Comparison of ENCODE assay signal across 1 cellular context in the genomic region with DNA sequence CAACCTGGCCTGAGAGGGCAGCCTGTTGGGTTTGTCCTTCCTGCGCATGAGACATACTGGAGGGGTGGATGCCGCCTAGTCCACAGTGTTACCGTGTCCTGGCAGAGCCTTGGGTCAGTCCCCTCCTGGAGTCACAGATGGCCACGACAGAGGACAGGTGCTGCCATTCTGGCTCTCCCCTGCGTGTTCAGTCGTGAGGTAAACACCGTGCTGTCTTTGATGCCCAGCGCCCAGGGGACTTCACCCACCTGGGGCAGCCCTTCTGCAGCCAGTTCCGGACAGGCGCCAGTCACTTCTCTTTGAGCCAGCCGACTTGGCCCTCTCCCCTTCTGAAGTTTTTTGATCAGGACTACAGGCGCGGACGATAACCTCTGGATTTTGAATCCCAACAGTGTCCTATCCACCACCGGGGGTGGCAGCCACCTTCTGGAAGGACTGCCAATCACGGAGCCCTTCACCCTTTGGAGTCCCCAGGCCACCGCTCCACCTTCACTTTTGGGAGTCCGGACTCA.
TF ChIP-seq lines count a peak whose summit lies in the region.

No MANE protein-coding gene starts in this region.

TF ChIP-seq in HepG2, 621 proteins besides CTCF, POLR2A, EP300 and RAD21 (continued from another document):
- no peak for TF ChIP-seq ARID4A (CRISPR knock-in tag; IDR thresholded peaks at IDR 0.05; ENCODE audit: borderline replicate concordance)
- no peak for TF ChIP-seq MXD3 (CRISPR knock-in tag; IDR thresholded peaks at IDR 0.05)
- no peak for TF ChIP-seq JUNB (CRISPR knock-in tag; IDR thresholded peaks at IDR 0.05; ENCODE audit: borderline replicate concordance)
- TF ChIP-seq ZNF7 (CRISPR knock-in tag; IDR thresholded peaks at IDR 0.05) = no peak
TF ChIP-seq in HepG2: peak in this region for 0.
